ENCODE assay signal across 16 cellular contexts in genomic region chr5:100853582-100853981, GRCh38. TPM values are rescaled to one million over a fixed set of nuclear protein-coding genes. Genes with fewer than 3 reads are reported as not detected.
A peak's percentile ranks its signal among the peaks of the same experiment; 100 is the strongest.
DNase-seq lines count a peak whose midpoint lies in the region; ATAC-seq, FAIRE-seq and TF ChIP-seq lines count a peak whose summit lies in the region.
"Had no signal": no experiment of that assay in that cellular context is flagged by ENCODE, and none has a peak within 500 bp of the region (broad histone marks: within the 10 kb centered on the region; RNA-seq: fewer than 3 reads in every experiment).

No MANE protein-coding gene starts in this region.

- H3K27me3 ChIP-seq in heart right ventricle (no peaks in the 10 kb centered on the region), OCI-LY1 (ENCODE audit: insufficient read depth, low read length) (no peaks in the 10 kb centered on the region), GM12878 (replicated peaks in 1 of 2; ENCODE audit: control insufficient read depth in 2 of 2, insufficient read depth in 2 of 2, low read length in 1 of 2) (no peaks in the 10 kb centered on the region), transverse colon (no peaks in the 10 kb centered on the region), tibial artery (no peaks in the 10 kb centered on the region)

- no peak for TF ChIP-seq POLR2A in GM12878 (IDR thresholded peaks at IDR 0.05; ENCODE audit: low read depth, low read length)
- TF ChIP-seq POLR2A in transverse colon (IDR thresholded peaks at IDR 0.05): no peak

- H3K9me3 ChIP-seq in heart right ventricle (no peaks in the 10 kb centered on the region), OCI-LY1 (ENCODE audit: low read length) (no peaks in the 10 kb centered on the region), GM12878 (replicated peaks; ENCODE audit: control insufficient read depth, insufficient read depth, low read length) (peaks cover 4% of the 10 kb centered on the region), transverse colon (no peaks in the 10 kb centered on the region), tibial artery (no peaks in the 10 kb centered on the region)

- peaks cover 9% of the 10 kb centered on the region; the same call in 1 of the 2 replicates for H3F3A ChIP-seq in OCI-LY1 (ENCODE audit: insufficient read depth, low read length)

- H3K9ac ChIP-seq in OCI-LY1 (ENCODE audit: low read length) (peak overlapping the region; percentile 56), GM12878 (ENCODE audit: control insufficient read depth, insufficient read depth, low read length) (peak overlapping the region; percentile 25)
- H3K9ac ChIP-seq: GM23248 had no signal

- ATAC-seq in heart right ventricle: no peak
- ATAC-seq in left cardiac atrium: no peak
- ATAC-seq in GM12878: no peak
- ATAC-seq: left ventricle myocardium superior had no signal

- H3K4me3 ChIP-seq in heart right ventricle (no peak overlapping the region), OCI-LY1 (ENCODE audit: low read depth, low read length, poor library complexity, severe bottlenecking) (peak overlapping the region; percentile 15), GM12878 (peak overlapping the region; percentile 49), transverse colon (no peak overlapping the region), tibial artery (no peak overlapping the region)
- H3K4me3 ChIP-seq: GM23248, smooth muscle cell had no signal

- TF ChIP-seq CTCF in heart right ventricle (IDR thresholded peaks at IDR 0.05): no peak
- no peak for TF ChIP-seq CTCF in OCI-LY1 (IDR thresholded peaks at IDR 0.05; ENCODE audit: low read length)
- no peak for TF ChIP-seq CTCF in GM12878 (IDR thresholded peaks at IDR 0.05 in 2 of 3, conservative IDR thresholded peaks at IDR 0.05 in 1 of 3; ENCODE audit: control insufficient read depth in 2 of 3, extremely low read depth in 1 of 3, insufficient read depth in 1 of 3, low read depth in 3 of 3, low read length in 3 of 3)
- no peak for TF ChIP-seq CTCF in transverse colon (IDR thresholded peaks at IDR 0.05)
- no peak for TF ChIP-seq CTCF in tibial artery (IDR thresholded peaks at IDR 0.05)

- POLR2A ChIA-PET in GM12878 (lab: Charles Lee): interaction anchor here (4.1 kb wide), 1 partner anchor 50 kb away, joined by 24 read pairs; the partner anchor contains the start of gene ST8SIA4

- H2AFZ ChIP-seq in OCI-LY1 (ENCODE audit: low read length): no peak overlapping the region
- 0 out of 2 replicates have a peak overlapping the region, but pooled peaks have one; percentile 10 for H2AFZ ChIP-seq in GM12878 (ENCODE audit: control insufficient read depth, low read depth, low read length)
- H2AFZ ChIP-seq: GM23248 had no signal

- TF ChIP-seq RAD21 in GM12878 (IDR thresholded peaks at IDR 0.05; ENCODE audit: insufficient read depth, low read depth, low read length): no peak

- TF ChIP-seq EP300 in GM12878 (IDR thresholded peaks at IDR 0.05; ENCODE audit: borderline replicate concordance in 1 of 2, control insufficient read depth in 1 of 2, low read depth in 2 of 2, low read length in 2 of 2) (no peak), transverse colon (IDR thresholded peaks at IDR 0.05; ENCODE audit: low read depth) (no peak)

- intact Hi-C loops in heart right ventricle (cut with DNase I): loop anchor here in 1 of 10 donors (5.0 kb wide), 1 partner anchor 49 kb away; the partner anchor contains the start of gene ST8SIA4
- intact Hi-C loops in left cardiac atrium (cut with DNase I): no loop called here
- intact Hi-C loops in GM12878 (cut with micrococcal nuclease; ENCODE audit: unreplicated experiment): loop anchor here (1.0 to 2.0 kb wide), 4 partner anchors 25 to 77 kb away; no protein-coding TSS in a partner anchor
- intact Hi-C loops in transverse colon (cut with DNase I; ENCODE audit: low total_unique reads): no loop called here
- intact Hi-C loops in tibial artery (cut with DNase I; ENCODE audit: low total_unique reads): no loop called here

- no peak for FAIRE-seq in GM12878 (lab: Jason Lieb, UNC)

- CTCF ChIA-PET in GM12878 (lab: Yijun Ruan, JAX): interaction anchor here (1.0 to 4.1 kb wide), 2 partner anchors 12 to 41 kb away, joined by 4 to 43 read pairs; no protein-coding TSS in a partner anchor

- H3K27ac ChIP-seq in heart right ventricle: peak overlapping the region in 6 of 10 donors; percentile 11 to 74 (median 58)
- peak overlapping the region; percentile 91 for H3K27ac ChIP-seq in OCI-LY1 (ENCODE audit: low read depth, low read length, poor library complexity, severe bottlenecking)
- H3K27ac ChIP-seq in GM12878 (ENCODE audit: control insufficient read depth, insufficient read depth): peak overlapping the region; percentile 94
- peak overlapping the region in 3 of 4 donors; percentile 16 to 41 (median 38) for H3K27ac ChIP-seq in transverse colon
- H3K27ac ChIP-seq in caudate nucleus (ENCODE audit: low read depth, low read length): no peak overlapping the region
- no peak overlapping the region for H3K27ac ChIP-seq in tibial artery
- H3K27ac ChIP-seq: GM23248 had no signal

- H3K36me3 ChIP-seq in heart right ventricle: peaks cover 0 to 10% (median 0%) of the 10 kb centered on the region in 9 donors
- no peaks in the 10 kb centered on the region for H3K36me3 ChIP-seq in OCI-LY1 (ENCODE audit: insufficient read depth, low read length)
- peaks cover 4 to 21% of the 10 kb centered on the region in 2 experiments; a peak in 3 of 4 replicates for H3K36me3 ChIP-seq in GM12878 (ENCODE audit: control insufficient read depth in 2 of 2, insufficient read depth in 2 of 2, low read length in 1 of 2)
- no peaks in the 10 kb centered on the region for H3K36me3 ChIP-seq in transverse colon
- H3K36me3 ChIP-seq in tibial artery: no peaks in the 10 kb centered on the region

- H3K9me2 ChIP-seq in OCI-LY1 (ENCODE audit: low read depth, low read length): no peaks in the 10 kb centered on the region

- no peaks in the 10 kb centered on the region for H4K20me1 ChIP-seq in OCI-LY1 (ENCODE audit: insufficient read depth, low read length)
- no peaks in the 10 kb centered on the region for H4K20me1 ChIP-seq in GM12878 (ENCODE audit: control insufficient read depth, insufficient read depth)

- DNase-seq in heart right ventricle (no peak), left cardiac atrium (no peak), GM12878 (ENCODE audit: low read depth, low spot score) (no peak), transverse colon (no peak), caudate nucleus (lab: John Stamatoyannopoulos, UW) (no peak), C1 segment of cervical spinal cord (lab: John Stamatoyannopoulos, UW) (no peak), tibial artery (no peak)
- DNase-seq: activated CD4-positive, alpha-beta T cell treated with anti-CD3 and anti-CD28 coated beads, Interleukin-2, amount 50 U/mL, for 1 hour; DMS79; effector memory CD4-positive, alpha-beta T cell; GM23248; left ventricle myocardium superior; NCI-H1694; NCI-H446 had no signal

- RAD21 ChIA-PET in GM12878 (lab: Charles Lee; ENCODE audit: unreplicated experiment): interaction anchor here (1.6 to 4.7 kb wide), 4 partner anchors 12 to 75 kb away, joined by 3 to 93 read pairs (median 32); partner anchors contain the start of gene ST8SIA4

- SMC1A ChIA-PET in GM12878 (lab: Charles Lee; ENCODE audit: uncharacterized antibody, unreplicated experiment): interaction anchor here (1.0 to 5.3 kb wide), 8 partner anchors 15 to 74 kb away, joined by 3 to 122 read pairs (median 4); partner anchors contain the start of gene ST8SIA4

- in situ Hi-C loops in GM12878 (cut with MboI): no loop called here
- in situ Hi-C loops in transverse colon (cut with MboI; ENCODE audit: low pct_ligation_motif_present in 1 of 4, low pct_unique_long_range_greater_than_20kb in 1 of 4, low sequenced_read_pairs in 3 of 4): no loop called here

- H3K4me2 ChIP-seq in OCI-LY1 (ENCODE audit: low read length) (peak overlapping the region; percentile 69), GM12878 (ENCODE audit: control insufficient read depth, insufficient read depth) (peak overlapping the region; percentile 67)
- H3K4me2 ChIP-seq: smooth muscle cell had no signal

- H3K79me2 ChIP-seq in OCI-LY1 (ENCODE audit: insufficient read depth, low read length) (no peaks in the 10 kb centered on the region), GM12878 (ENCODE audit: control insufficient read depth, insufficient read depth, low read length) (peaks cover 33% of the 10 kb centered on the region)

- TSS peak; percentile 95 for BruUV-seq in GM12878 (replicated peaks; lab: Mats Ljungman, UMichigan)

- H3K4me1 ChIP-seq in heart right ventricle: peaks cover 0 to 55% (median 14%) of the 10 kb centered on the region in 9 donors
- H3K4me1 ChIP-seq in OCI-LY1 (ENCODE audit: insufficient read depth, low read length, severe bottlenecking): peaks cover 67% of the 10 kb centered on the region
- peaks cover 44% of the 10 kb centered on the region for H3K4me1 ChIP-seq in GM12878 (ENCODE audit: control insufficient read depth, insufficient read depth, low read length)
- H3K4me1 ChIP-seq in transverse colon: peaks cover 0 to 5% (median 0%) of the 10 kb centered on the region in 4 donors
- no peaks in the 10 kb centered on the region for H3K4me1 ChIP-seq in tibial artery

TF ChIP-seq in GM12878, 131 proteins besides CTCF, POLR2A, EP300 and RAD21 (continues in another document):
- TF ChIP-seq NFYA (IDR thresholded peaks at IDR 0.05; ENCODE audit: borderline replicate concordance, low read depth, low read length) (no peak), EZH2 (IDR thresholded peaks at IDR 0.05; ENCODE audit: borderline replicate concordance, control insufficient read depth, low read depth, low read length) (no peak), IRF4 (IDR thresholded peaks at IDR 0.05; ENCODE audit: low read depth, low read length) (no peak)

RNA-seq across cellular contexts. Expression of gene ST8SIA4, which starts 49.5 kb away (rescaled TPM):
- total RNA-seq in heart right ventricle (10 to 100 TPM in 1 of 10 donors, 1 to 10 TPM in 9; 1.6 to 12.9 (median 5.1) TPM), left cardiac atrium (1 to 10 TPM; 4.9 to 8.1 TPM), GM12878 (2014; rRNA removed) (16.0 and 20.1 TPM in 2 replicates), GM12878 (2014; rRNA removed; fragmentation: Illumina TruSeq; extraction: Trizol) (22.2 and 24.3 TPM in 2 replicates), GM12878 (2021) (29.4 and 30.3 TPM in 2 replicates), transverse colon (1 to 10 TPM in 3 of 4 donors, under 1 TPM in 1; 0.37 to 6.0 (median 2.2) TPM)
- polyA plus RNA-seq in heart right ventricle (1 to 10 TPM in 1 of 2 donors, under 1 TPM in 1; 0.70 to 1.5 TPM), GM12878 (2011; rRNA removed) (30.9 and 47.1 TPM in 2 replicates), GM12878 (2014; fragmentation: Illumina TruSeq; extraction: Trizol) (11.8 and 15.0 TPM in 2 replicates), GM12878 (2014; fragmentation: Nextera tagmentation; extraction: Ambion mirVana) (1 to 10 TPM; 4.4 to 7.3 TPM), GM12878 (2014; rRNA removed) (11.5 and 18.8 TPM in 2 replicates), GM12878 (2016; fragmentation: Nextera tagmentation; extraction: Ambion mirVana) (10 to 100 TPM; 20.3 to 23.2 TPM)
- total RNA-seq in GM12878 (2013; cell fraction: nucleolus; rRNA removed): 158 and 176 TPM in 2 replicates
- 6.6 TPM for polyA plus RNA-seq in GM12878 (2011; ENCODE audit: low read depth)
- 11.6 and 12.3 TPM in 2 replicates for polyA plus RNA-seq in GM12878 (2011; cell fraction: cytosol; rRNA removed)
- polyA plus RNA-seq in GM12878 (2011; cell fraction: nucleus; rRNA removed): 12.6 and 15.7 TPM in 2 replicates
- 11.4 and 12.2 TPM in 2 replicates for polyA plus RNA-seq in GM12878 (2012)
- 50.8 and 52.2 TPM in 2 replicates for polyA minus RNA-seq in GM12878 (2011; rRNA and poly(A)+ RNA removed)
- polyA minus RNA-seq in GM12878 (2011; cell fraction: cytosol; rRNA and poly(A)+ RNA removed): 14.7 and 18.0 TPM in 2 replicates
- 101 and 123 TPM in 2 replicates for polyA minus RNA-seq in GM12878 (2011; cell fraction: nucleus; rRNA and poly(A)+ RNA removed)
- polyA plus RNA-seq: GM23248 had no signal

Comparison
In these comparisons a context has a peak if more than half of its experiments do, and no peak if none do; other contexts are left out.
1. H3K27ac ChIP-seq: peak in heart right ventricle (6 of 10), OCI-LY1 (single experiment), GM12878 (single experiment) and transverse colon (3 of 4); none in caudate nucleus (single experiment) and tibial artery (0 of 2).
2. H3K4me3 ChIP-seq: peak in OCI-LY1 (single experiment) and GM12878 (single experiment); none in heart right ventricle (0 of 10), transverse colon (0 of 4) and tibial artery (0 of 2).